Comparison of ENCODE assay signal across 27 cellular contexts in the genomic region with DNA sequence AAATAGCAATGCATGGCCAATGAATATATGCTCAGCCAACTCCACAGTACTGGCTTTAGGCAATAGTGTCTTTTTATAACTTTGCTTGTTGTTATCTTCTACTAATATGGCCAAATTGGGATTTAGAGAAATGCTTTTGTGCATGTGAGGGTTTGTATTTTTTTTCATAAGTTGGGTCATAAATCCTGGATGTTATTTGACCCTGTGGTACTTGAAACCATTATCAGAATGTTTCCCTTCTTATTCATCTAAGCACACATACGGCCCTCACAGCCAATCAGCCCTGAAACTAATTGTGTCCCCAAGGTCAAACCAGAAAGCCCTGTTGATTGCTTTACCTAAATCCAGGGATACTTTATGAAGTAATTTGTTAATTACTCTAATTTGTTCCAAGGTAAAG. TPM values are rescaled to one million over a fixed set of nuclear protein-coding genes. Genes with fewer than 3 reads are reported as not detected.
"Had no signal": no experiment of that assay in that cellular context is flagged by ENCODE, and none has a peak within 500 bp of the region (broad histone marks: within the 10 kb centered on the region; RNA-seq: fewer than 3 reads in every experiment).

No MANE protein-coding gene starts in this region.

- H3K4me1 Mint-ChIP-seq: activated CD4-positive, alpha-beta memory T cell treated with anti-CD3 and anti-CD28 coated beads, Interleukin-2, amount 10 ng/mL, durations not matched to agents 7 days and 5 days; activated naive CD8-positive, alpha-beta T cell treated with anti-CD3 and anti-CD28 coated beads for 36 hours; activated T-helper 17 cell treated with anti-CD3 and anti-CD28 coated beads, Interleukin-2, amount 50 U/mL, for 72 hours had no signal

- H3K36me3 Mint-ChIP-seq: activated naive CD8-positive, alpha-beta T cell treated with anti-CD3 and anti-CD28 coated beads for 36 hours had no signal

- H3K9me3 Mint-ChIP-seq: activated CD4-positive, alpha-beta memory T cell treated with anti-CD3 and anti-CD28 coated beads, Interleukin-2, amount 10 ng/mL, durations not matched to agents 7 days and 5 days; activated naive CD8-positive, alpha-beta T cell treated with anti-CD3 and anti-CD28 coated beads for 36 hours; activated T-helper 17 cell treated with anti-CD3 and anti-CD28 coated beads, Interleukin-2, amount 50 U/mL, for 72 hours had no signal

- DNase-seq: activated CD4-positive, alpha-beta memory T cell treated with anti-CD3 and anti-CD28 coated beads, Interleukin-2, amount 10 ng/mL, durations not matched to agents 7 days and 5 days; activated CD4-positive, alpha-beta T cell treated with anti-CD3 and anti-CD28 coated beads, Interleukin-2, amount 50 U/mL, for 1 hour; activated CD4-positive, CD25-positive, alpha-beta regulatory T cell; activated CD8-positive, alpha-beta memory T cell treated with anti-CD3 and anti-CD28 coated beads, Interleukin-2, amount 50 U/mL, for 4 hours; activated gamma-delta T cell; activated naive CD4-positive, alpha-beta T cell treated with anti-CD3 and anti-CD28 coated beads for 36 hours; activated naive CD8-positive, alpha-beta T cell treated with anti-CD3 and anti-CD28 coated beads for 36 hours; activated T-cell treated with anti-CD3 and anti-CD28 coated beads, Interleukin-2, amount 50 U/mL, for 1 hour; anterior cingulate cortex; caudate nucleus; MM.1S; NCI-H1105; NCI-H1436; NCI-H1694 treated with DMSO at 0.1 percent for 48 hours; NCI-H2029 treated with DMSO at 0.1 percent for 48 hours; NCI-H345; NCI-H510A; NCI-H526 treated with DMSO at 0.1 percent for 48 hours; NCI-H82; OCI-M1; RPMI8226; T-cell; T-helper 2 cell had no signal

- ATAC-seq: activated T-helper 17 cell treated with anti-CD3 and anti-CD28 coated beads, Interleukin-2, amount 50 U/mL, for 72 hours; Panc1; Right ventricle myocardium inferior; T-cell had no signal

- H3K27me3 Mint-ChIP-seq: activated CD4-positive, alpha-beta memory T cell treated with anti-CD3 and anti-CD28 coated beads, Interleukin-2, amount 10 ng/mL, durations not matched to agents 7 days and 5 days; activated naive CD8-positive, alpha-beta T cell treated with anti-CD3 and anti-CD28 coated beads for 36 hours; activated T-helper 17 cell treated with anti-CD3 and anti-CD28 coated beads, Interleukin-2, amount 50 U/mL, for 72 hours had no signal

- H3K27ac Mint-ChIP-seq: activated CD4-positive, alpha-beta memory T cell treated with anti-CD3 and anti-CD28 coated beads, Interleukin-2, amount 10 ng/mL, durations not matched to agents 7 days and 5 days; activated naive CD4-positive, alpha-beta T cell treated with anti-CD3 and anti-CD28 coated beads for 36 hours; activated naive CD8-positive, alpha-beta T cell treated with anti-CD3 and anti-CD28 coated beads for 36 hours; activated T-helper 17 cell treated with anti-CD3 and anti-CD28 coated beads, Interleukin-2, amount 50 U/mL, for 72 hours; T-cell had no signal

- H3K4me3 Mint-ChIP-seq: activated CD4-positive, alpha-beta memory T cell treated with anti-CD3 and anti-CD28 coated beads, Interleukin-2, amount 10 ng/mL, durations not matched to agents 7 days and 5 days; activated naive CD4-positive, alpha-beta T cell treated with anti-CD3 and anti-CD28 coated beads for 36 hours; activated naive CD8-positive, alpha-beta T cell treated with anti-CD3 and anti-CD28 coated beads for 36 hours; activated T-helper 17 cell treated with anti-CD3 and anti-CD28 coated beads, Interleukin-2, amount 50 U/mL, for 72 hours; T-cell had no signal

RNA-seq across cellular contexts. Expression of gene LPAR4, which starts 35.1 kb away (rescaled TPM):
- total RNA-seq: activated naive CD4-positive, alpha-beta T cell treated with anti-CD3 and anti-CD28 coated beads for 36 hours; activated naive CD8-positive, alpha-beta T cell treated with anti-CD3 and anti-CD28 coated beads for 36 hours; activated T-helper 17 cell treated with anti-CD3 and anti-CD28 coated beads, Interleukin-2, amount 50 U/mL, for 72 hours; T-cell had no signal

RNA-seq across cellular contexts. Expression of gene RTL3, which starts 53.3 kb away (rescaled TPM):
- total RNA-seq: activated CD4-positive, alpha-beta memory T cell treated with anti-CD3 and anti-CD28 coated beads, Interleukin-2, amount 10 ng/mL, durations not matched to agents 7 days and 5 days; activated naive CD4-positive, alpha-beta T cell treated with anti-CD3 and anti-CD28 coated beads for 36 hours; activated naive CD8-positive, alpha-beta T cell treated with anti-CD3 and anti-CD28 coated beads for 36 hours; activated T-helper 17 cell treated with anti-CD3 and anti-CD28 coated beads, Interleukin-2, amount 50 U/mL, for 72 hours; cerebellum; T-cell had no signal
